8 cellular contexts compared by ENCODE assay signal in the genomic region with DNA sequence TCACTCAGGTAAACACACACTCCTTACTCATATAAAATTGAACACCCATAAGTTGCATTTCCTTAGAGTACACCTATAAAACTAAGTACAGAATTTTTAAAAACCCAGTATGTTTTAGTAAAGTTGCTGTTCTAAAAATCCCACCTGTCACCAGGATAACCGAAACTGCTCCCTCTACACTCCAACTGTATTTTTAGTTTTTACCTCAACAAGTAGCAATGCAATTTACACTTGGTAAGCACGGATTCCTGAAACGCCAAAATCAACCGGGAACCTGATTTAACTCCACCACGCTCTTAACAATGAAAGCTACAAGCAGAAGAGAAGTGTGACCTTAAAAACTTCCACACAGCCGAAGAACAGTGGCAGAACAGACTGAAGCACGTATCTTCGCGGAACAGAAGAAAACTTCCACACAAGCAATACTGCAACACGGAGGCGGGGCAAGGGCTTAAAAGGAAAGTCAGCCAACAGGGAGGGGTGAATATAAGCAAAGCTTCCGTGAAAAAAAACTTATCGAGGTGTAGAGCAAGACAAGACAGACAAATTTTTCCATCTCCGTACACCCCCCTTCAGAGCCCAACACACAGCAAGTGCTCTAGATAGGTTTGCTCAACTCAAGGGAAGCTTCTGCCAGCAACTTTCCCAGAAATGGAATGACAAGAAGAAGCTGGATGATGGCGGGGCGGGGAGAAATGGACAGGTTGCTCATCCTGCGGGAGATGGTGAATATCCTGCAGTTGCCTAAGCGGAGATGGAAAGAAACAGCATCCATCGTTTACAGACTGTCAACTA. TPM values are rescaled to one million over a fixed set of nuclear protein-coding genes. Genes with fewer than 3 reads are reported as not detected.
A peak's percentile ranks its signal among the peaks of the same experiment; 100 is the strongest.
DNase-seq lines count a peak whose midpoint lies in the region; ATAC-seq and TF ChIP-seq lines count a peak whose summit lies in the region.

No MANE protein-coding gene starts in this region.

- intact Hi-C loops in activated CD4-positive, alpha-beta T cell treated with anti-CD3 and anti-CD28 coated beads for 36 hours (cut with DNase I, micrococcal nuclease), result loop anchor here (2.0 to 10.0 kb wide), 5 partner anchors 20 to 928 kb away; a partner anchor contains a TSS
- intact Hi-C loops in right lobe of liver (cut with DNase I), result no loop called here

- peaks cover 0 to 25% (median 13%) of the 10 kb centered on the region in 4 donors for H3K4me1 ChIP-seq in right lobe of liver

- no peaks in the 10 kb centered on the region for H3K36me3 ChIP-seq in right lobe of liver

- no peaks in the 10 kb centered on the region for H3K9me3 ChIP-seq in right lobe of liver

- H3K4me3 ChIP-seq in LNCaP clone FGC (ENCODE audit: low read depth, low read length), result peak overlapping the region; percentile 77
- H3K4me3 ChIP-seq in choroid plexus epithelial cell (ENCODE audit: low read depth, low read length), result peak overlapping the region; percentile 76
- H3K4me3 ChIP-seq in right lobe of liver, result peak overlapping the region; percentile 75 to 90 (median 81)

- peak overlapping the region; percentile 84 to 89 (median 86) for H3K27ac ChIP-seq in right lobe of liver

- peak; percentile 49 for ATAC-seq in activated CD4-positive, alpha-beta T cell treated with anti-CD3 and anti-CD28 coated beads for 36 hours
- ATAC-seq in right lobe of liver (peak; percentile 17 to 42 (median 32)), HG03025 (IDR thresholded peaks at IDR 0.05; ENCODE audit: low FRiP score, unreplicated experiment) (no peak), GM18505 (IDR thresholded peaks at IDR 0.05; ENCODE audit: unreplicated experiment) (no peak)

- peaks cover 23% of the 10 kb centered on the region for H3K36me3 Mint-ChIP-seq in activated CD4-positive, alpha-beta T cell treated with anti-CD3 and anti-CD28 coated beads for 36 hours (ENCODE audit: low read depth)

- under 1% methylated on average over 19 of the region's 19 CpGs for WGBS in right lobe of liver (ENCODE audit: insufficient coverage, low coverage, low lambda C conversion rate, missing lambda C conversion rate)

- TF ChIP-seq POLR2A in right lobe of liver (IDR thresholded peaks at IDR 0.05), result peak; percentile 41
- TF ChIP-seq POLR2A in GM18505 (IDR thresholded peaks at IDR 0.05; ENCODE audit: borderline replicate concordance, extremely low read depth, insufficient read depth, insufficient read length), result no peak

- no peaks in the 10 kb centered on the region for H3K27me3 ChIP-seq in right lobe of liver

- no peaks in the 10 kb centered on the region for H3K27me3 Mint-ChIP-seq in activated CD4-positive, alpha-beta T cell treated with anti-CD3 and anti-CD28 coated beads for 36 hours

- CTCF ChIA-PET in activated CD4-positive, alpha-beta T cell treated with anti-CD3 and anti-CD28 coated beads for 36 hours (lab: Charles Lee), result interaction anchor here (0.6 to 12.3 kb wide), 6 partner anchors 20 to 270 kb away, joined by 3 to 101 read pairs (median 5); a partner anchor contains a TSS

- H3K27ac Mint-ChIP-seq in activated CD4-positive, alpha-beta T cell treated with anti-CD3 and anti-CD28 coated beads for 36 hours, result peak overlapping the region; percentile 89

- H3K4me3 Mint-ChIP-seq in activated CD4-positive, alpha-beta T cell treated with anti-CD3 and anti-CD28 coated beads for 36 hours, result peak overlapping the region; percentile 96

- peaks cover 51% of the 10 kb centered on the region for H3K4me1 Mint-ChIP-seq in activated CD4-positive, alpha-beta T cell treated with anti-CD3 and anti-CD28 coated beads for 36 hours

- TF ChIP-seq CTCF in LNCaP clone FGC (IDR thresholded peaks at IDR 0.05; ENCODE audit: control insufficient read depth, extremely low read depth, insufficient read depth), result no peak
- peak; percentile 24 for TF ChIP-seq CTCF in choroid plexus epithelial cell (conservative IDR thresholded peaks at IDR 0.05; ENCODE audit: low read depth, low read length)
- no peak for TF ChIP-seq CTCF in right lobe of liver (IDR thresholded peaks at IDR 0.05)

- DNase-seq in EL, result peak; percentile 60
- DNase-seq in LNCaP clone FGC (ENCODE audit: low read depth), result no peak
- peak; percentile 85 for DNase-seq in activated CD4-positive, alpha-beta T cell treated with anti-CD3 and anti-CD28 coated beads for 36 hours
- peak; percentile 76 for DNase-seq in choroid plexus epithelial cell (ENCODE audit: low read depth)
- peak; percentile 59 to 67 (median 65) for DNase-seq in right lobe of liver
- peak; percentile 32 to 60 for DNase-seq in stimulated activated CD4-positive, alpha-beta T cell treated with anti-CD3 and anti-CD28 coated beads, Interleukin-4, amount 100 ng/mL, for 48 hours (ENCODE audit: low read depth in 2 of 2)

- POLR2A ChIA-PET in activated CD4-positive, alpha-beta T cell treated with anti-CD3 and anti-CD28 coated beads for 36 hours (lab: Charles Lee), result interaction anchor here (0.6 to 1.8 kb wide), 4 partner anchors 9 to 54 kb away, joined by 3 to 6 read pairs (median 4); no protein-coding TSS in a partner anchor

- no peaks in the 10 kb centered on the region for H3K9me3 Mint-ChIP-seq in activated CD4-positive, alpha-beta T cell treated with anti-CD3 and anti-CD28 coated beads for 36 hours (ENCODE audit: low read depth)

RNA-seq across cellular contexts. Expression of a gene that starts 1.4 kb away (rescaled TPM):
- 10 to 100 TPM; 72.6 to 83.7 TPM for total RNA-seq in activated CD4-positive, alpha-beta T cell treated with anti-CD3 and anti-CD28 coated beads for 36 hours
- total RNA-seq in right lobe of liver, result 10 to 100 TPM; 53.7 to 96.6 (median 70.4) TPM

RNA-seq across cellular contexts. Expression of a gene that starts 32.5 kb away (rescaled TPM):
- 10 to 100 TPM; 48.5 to 54.0 TPM for total RNA-seq in activated CD4-positive, alpha-beta T cell treated with anti-CD3 and anti-CD28 coated beads for 36 hours
- 10 to 100 TPM in 5 of 6 experiments, 1 to 10 TPM in 1; 7.6 to 15.7 (median 11.6) TPM for total RNA-seq in right lobe of liver

Comparison
In these comparisons a context has a peak if more than half of its experiments do, and no peak if none do; other contexts are left out.
1. ATAC-seq: peak in activated CD4-positive, alpha-beta T cell treated with anti-CD3 and anti-CD28 coated beads for 36 hours (single experiment) and right lobe of liver (4 of 4); none in HG03025 (single experiment) and GM18505 (single experiment).
2. intact Hi-C loops: an anchor here in activated CD4-positive, alpha-beta T cell treated with anti-CD3 and anti-CD28 coated beads for 36 hours (2.0 to 10.0 kb wide); none called in right lobe of liver.
3. Peak in every context shown above with its lines, with median percentiles within 50 percentile points of each other: H3K4me3 ChIP-seq.